In the genomic region with DNA sequence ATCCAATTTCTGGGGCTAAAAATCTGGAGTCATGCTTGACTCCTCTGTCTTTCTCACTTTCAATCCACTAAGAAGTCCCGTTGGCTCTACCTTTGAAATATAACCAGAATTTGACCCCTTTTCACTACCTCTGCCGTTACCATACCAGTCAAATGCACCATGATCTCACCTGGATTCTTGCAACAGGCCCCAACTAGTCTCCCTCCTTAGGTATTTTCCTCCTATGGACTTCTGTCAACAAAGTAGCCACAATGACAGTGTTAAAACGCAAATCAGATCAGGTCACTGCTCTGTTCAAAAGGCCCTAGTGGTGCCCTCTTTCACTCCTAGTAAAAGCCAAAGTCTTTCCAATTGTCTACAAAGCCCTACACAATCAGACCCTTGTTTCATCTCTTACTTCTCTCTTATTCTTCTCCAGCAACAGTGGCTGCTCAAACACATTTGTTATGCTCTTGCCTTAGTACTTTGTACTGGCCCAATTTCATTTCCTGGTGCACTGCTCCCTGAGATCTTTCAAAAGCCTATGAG, we compare ENCODE assay signal across 1 cellular context.
TF ChIP-seq lines count a peak whose summit lies in the region.

No MANE protein-coding gene starts in this region.

TF ChIP-seq in GM23338, 12 proteins besides CTCF, POLR2A, EP300 and RAD21 (continued from another document):
- no peak for TF ChIP-seq ZNF462 (CRISPR knock-in tag; IDR thresholded peaks at IDR 0.05)
- TF ChIP-seq, protein P1, sequence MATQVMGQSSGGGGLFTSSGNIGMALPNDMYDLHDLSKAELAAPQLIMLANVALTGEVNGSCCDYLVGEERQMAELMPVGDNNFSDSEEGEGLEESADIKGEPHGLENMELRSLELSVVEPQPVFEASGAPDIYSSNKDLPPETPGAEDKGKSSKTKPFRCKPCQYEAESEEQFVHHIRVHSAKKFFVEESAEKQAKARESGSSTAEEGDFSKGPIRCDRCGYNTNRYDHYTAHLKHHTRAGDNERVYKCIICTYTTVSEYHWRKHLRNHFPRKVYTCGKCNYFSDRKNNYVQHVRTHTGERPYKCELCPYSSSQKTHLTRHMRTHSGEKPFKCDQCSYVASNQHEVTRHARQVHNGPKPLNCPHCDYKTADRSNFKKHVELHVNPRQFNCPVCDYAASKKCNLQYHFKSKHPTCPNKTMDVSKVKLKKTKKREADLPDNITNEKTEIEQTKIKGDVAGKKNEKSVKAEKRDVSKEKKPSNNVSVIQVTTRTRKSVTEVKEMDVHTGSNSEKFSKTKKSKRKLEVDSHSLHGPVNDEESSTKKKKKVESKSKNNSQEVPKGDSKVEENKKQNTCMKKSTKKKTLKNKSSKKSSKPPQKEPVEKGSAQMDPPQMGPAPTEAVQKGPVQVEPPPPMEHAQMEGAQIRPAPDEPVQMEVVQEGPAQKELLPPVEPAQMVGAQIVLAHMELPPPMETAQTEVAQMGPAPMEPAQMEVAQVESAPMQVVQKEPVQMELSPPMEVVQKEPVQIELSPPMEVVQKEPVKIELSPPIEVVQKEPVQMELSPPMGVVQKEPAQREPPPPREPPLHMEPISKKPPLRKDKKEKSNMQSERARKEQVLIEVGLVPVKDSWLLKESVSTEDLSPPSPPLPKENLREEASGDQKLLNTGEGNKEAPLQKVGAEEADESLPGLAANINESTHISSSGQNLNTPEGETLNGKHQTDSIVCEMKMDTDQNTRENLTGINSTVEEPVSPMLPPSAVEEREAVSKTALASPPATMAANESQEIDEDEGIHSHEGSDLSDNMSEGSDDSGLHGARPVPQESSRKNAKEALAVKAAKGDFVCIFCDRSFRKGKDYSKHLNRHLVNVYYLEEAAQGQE (IDR thresholded peaks at IDR 0.05; ENCODE audit: unreplicated experiment): no peak
- no peak for TF ChIP-seq POLR2AphosphoS5 (IDR thresholded peaks at IDR 0.05; ENCODE audit: low read depth)
- TF ChIP-seq EZH2 (IDR thresholded peaks at IDR 0.05; ENCODE audit: low read depth, unreplicated experiment): no peak
- no peak for TF ChIP-seq NANOG (IDR thresholded peaks at IDR 0.05; ENCODE audit: borderline replicate concordance)
- no peak for TF ChIP-seq ZNF114 (CRISPR knock-in tag; IDR thresholded peaks at IDR 0.05)
- TF ChIP-seq STAT1 (IDR thresholded peaks at IDR 0.05; ENCODE audit: unreplicated experiment): no peak
- TF ChIP-seq JUNB (IDR thresholded peaks at IDR 0.05; ENCODE audit: unreplicated experiment): no peak
